ENCODE assay signal across 5 cellular contexts in the genomic region with DNA sequence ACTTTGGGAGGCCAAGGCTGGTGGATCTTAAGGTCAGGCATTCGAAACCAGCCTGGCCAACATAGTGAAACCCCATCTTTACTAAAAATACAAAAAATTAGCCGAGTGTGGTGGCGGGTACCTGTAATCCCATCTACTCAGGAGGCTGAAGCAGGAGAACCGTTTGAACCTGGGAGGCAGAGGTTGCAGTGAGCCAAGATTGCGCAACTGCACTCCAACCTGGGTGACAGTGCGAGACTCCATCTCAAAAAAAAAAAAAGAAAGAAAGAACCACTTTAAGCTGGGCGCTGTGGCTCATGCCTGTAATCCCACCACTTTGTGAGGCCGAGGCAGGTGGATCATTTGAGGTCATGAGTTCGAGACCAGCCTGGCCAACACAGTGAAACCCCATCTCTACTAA.
A peak's percentile ranks its signal among the peaks of the same experiment; 100 is the strongest.
TF ChIP-seq lines count a peak whose summit lies in the region.
"Not testable (repeated sequence)": the region's sequence is repeated elsewhere in the genome, so short reads cannot be mapped to it uniquely, and the experiment has no call there.

No MANE protein-coding gene starts in this region.

TF ChIP-seq in IMR-90, 13 proteins besides CTCF, POLR2A, EP300 and RAD21:
- peak; percentile 40; the same call in 1 of the 2 replicates for TF ChIP-seq CEBPB (IDR thresholded peaks at IDR 0.05; ENCODE audit: low read depth, low read length)

TF ChIP-seq in Ishikawa, 13 proteins besides CTCF, POLR2A, EP300 and RAD21:
- peak; percentile 42 for TF ChIP-seq CEBPB (IDR thresholded peaks at IDR 0.05)

TF ChIP-seq in K562, 482 proteins besides CTCF, POLR2A, EP300 and RAD21:
- not testable (repeated sequence) for TF ChIP-seq CEBPG (CRISPR knock-in tag; IDR thresholded peaks at IDR 0.05)
- 0 out of 4 replicates have a peak, but pooled peaks of 1 of the 2 experiments have one; percentile 17 for TF ChIP-seq CEBPG (tag; conservative IDR thresholded peaks at IDR 0.05 in 1 of 2, IDR thresholded peaks at IDR 0.05 in 1 of 2)
- peak; percentile 38 for TF ChIP-seq CEBPB (tag; IDR thresholded peaks at IDR 0.05)

TF ChIP-seq in H1, 55 proteins besides CTCF, POLR2A, EP300 and RAD21:
- TF ChIP-seq CEBPB (IDR thresholded peaks at IDR 0.05; ENCODE audit: low read depth, low read length), result peak; percentile 71
TF ChIP-seq in H1: peak in this region for 1; not testable (repeated sequence) for 54.

TF ChIP-seq in HepG2, 621 proteins besides CTCF, POLR2A, EP300 and RAD21:
- peak; percentile 41 for TF ChIP-seq CEBPB (IDR thresholded peaks at IDR 0.05; ENCODE audit: borderline replicate concordance, low read depth, low read length)
